25 cellular contexts compared by ENCODE assay signal in genomic region chr18:52000435-52000834, GRCh38.
"Had no signal": no experiment of that assay in that cellular context is flagged by ENCODE, and none has a peak within 500 bp of the region (broad histone marks: within the 10 kb centered on the region; RNA-seq: fewer than 3 reads in every experiment).

No MANE protein-coding gene starts in this region.

- H3K27ac ChIP-seq: SJCRH30 had no signal

- DNase-seq: IMR-90, Karpas-422, KG1, MG63, NCI-H1092, NCI-H1105 treated with DMSO at 0.1 percent for 48 hours, NCI-H1417 treated with DMSO at 0.1 percent for 48 hours, NCI-H146, NCI-H1694 treated with DMSO at 0.1 percent for 48 hours, NCI-H1930, NCI-H2081, NCI-H2107, NCI-H2227 treated with DMSO at 0.1 percent for 48 hours, NCI-H510A, NCI-H524 treated with DMSO at 0.1 percent for 48 hours, NCI-H69, NCI-H774, PC-3, SHP77 treated with DMSO at 0.1 percent for 48 hours, SJCRH30, T-helper 1 cell had no signal

- ATAC-seq: HepG2, Panc1, PC-3, Right ventricle myocardium inferior, SK-N-SH treated with all-trans-retinoic acid at 6 μM for 48 hours had no signal

- H3K4me3 ChIP-seq: MG63, SJCRH30 had no signal

- H3K4me1 ChIP-seq: SJCRH30 had no signal

- H3K9me3 ChIP-seq: MG63, SJCRH30 had no signal

- H3K27me3 ChIP-seq: MG63, SJCRH30 had no signal

- H3K36me3 ChIP-seq: MG63, SJCRH30 had no signal
